9 cellular contexts compared by ENCODE assay signal in the genomic region with DNA sequence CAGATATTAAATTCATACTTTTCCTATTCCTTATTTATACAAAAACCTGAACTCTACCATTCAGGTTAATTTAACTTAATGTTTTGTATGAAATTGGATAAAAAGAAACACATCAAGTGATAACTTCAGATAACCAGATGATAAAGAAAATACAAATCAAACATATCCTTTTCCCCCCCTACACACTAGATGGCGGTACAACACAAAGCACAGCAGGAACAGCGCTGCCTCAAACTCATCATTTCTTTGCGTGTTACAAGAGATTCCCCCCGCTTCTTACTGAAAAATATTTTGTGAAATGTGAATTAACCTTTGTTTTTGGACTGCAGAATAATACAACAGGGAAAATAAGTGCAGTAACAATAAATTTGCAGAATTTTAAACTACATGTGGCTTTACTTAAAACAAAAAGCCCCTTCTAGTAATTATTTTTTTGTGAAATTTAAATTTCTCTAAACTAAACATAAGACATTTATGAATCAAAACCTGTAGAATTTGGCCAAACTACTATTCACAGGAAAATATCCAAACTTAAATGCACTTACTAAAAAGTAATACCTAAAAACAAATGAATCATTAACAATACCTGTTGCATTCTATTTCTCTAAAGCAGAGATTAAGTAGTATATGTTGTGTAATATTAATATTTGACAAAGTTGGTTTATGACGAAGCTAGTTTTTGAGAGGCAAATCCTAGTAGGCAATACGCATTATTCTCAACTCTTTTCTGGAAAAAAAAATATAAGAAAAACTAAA.
DNase-seq lines count a peak whose midpoint lies in the region; ATAC-seq, FAIRE-seq and TF ChIP-seq lines count a peak whose summit lies in the region.
"Had no signal": no experiment of that assay in that cellular context is flagged by ENCODE, and none has a peak within 500 bp of the region (broad histone marks: within the 10 kb centered on the region; RNA-seq: fewer than 3 reads in every experiment).

No MANE protein-coding gene starts in this region.

- ATAC-seq in T-helper 17 cell (peak; percentile 58), lung (ENCODE audit: insufficient read depth, low FRiP score) (no peak)

- H3K27ac ChIP-seq in coronary artery (no peak overlapping the region), lung (ENCODE audit: low read depth in 1 of 2, low read length in 1 of 2) (no peak overlapping the region), stomach (no peak overlapping the region)
- H3K27ac ChIP-seq: BLaER1 treated with 17β-estradiol and CSF1 and Interleukin-3, amounts not matched to agents 10 nM and 100 nM had no signal

- no peaks in the 10 kb centered on the region for H3K27me3 ChIP-seq in lung (ENCODE audit: control insufficient read depth, insufficient read depth)
- H3K27me3 ChIP-seq in stomach = no peaks in the 10 kb centered on the region
- H3K27me3 ChIP-seq: BLaER1 treated with 17β-estradiol and CSF1 and Interleukin-3, amounts not matched to agents 10 nM and 100 nM had no signal

- intact Hi-C loops in stomach (cut with DNase I; ENCODE audit: low total_unique reads) = loop anchor here (5.0 kb wide), 1 partner anchor 215 kb away; no protein-coding TSS in a partner anchor

- TF ChIP-seq POLR2A in H54 (IDR thresholded peaks at IDR 0.05; ENCODE audit: low read depth, low read length) = no peak
- TF ChIP-seq POLR2A in stomach (IDR thresholded peaks at IDR 0.05) = no peak

- FAIRE-seq in H54 (lab: Jason Lieb, UNC) = peak; percentile 33

- H3K36me3 Mint-ChIP-seq in T-helper 17 cell (ENCODE audit: low read depth) = peaks cover 7% of the 10 kb centered on the region

- H3K27ac Mint-ChIP-seq in T-helper 17 cell = no peak overlapping the region

- peaks cover 29% of the 10 kb centered on the region for H3K27me3 Mint-ChIP-seq in T-helper 17 cell

- 35 to 41% methylated on average over 6 of the region's 6 CpGs for WGBS in lung, 2 donors
- WGBS in stomach, 5 donors = 29 to 34% (median 32%) methylated on average over 6 of the region's 6 CpGs

- H3K36me3 ChIP-seq in lung (ENCODE audit: control insufficient read depth in 2 of 2, insufficient read depth in 2 of 2, low read length in 2 of 2) (peaks cover 0 to 1% of the 10 kb centered on the region in 2 donors), stomach (peaks cover 0 to 6% (median 0%) of the 10 kb centered on the region in 4 donors)

- H3K4me3 Mint-ChIP-seq in T-helper 17 cell = no peak overlapping the region

- H3K4me1 ChIP-seq in lung (ENCODE audit: control insufficient read depth in 2 of 2, insufficient read depth in 2 of 2, low read length in 2 of 2) (no peaks in the 10 kb centered on the region), stomach (peaks cover 0 to 15% (median 6%) of the 10 kb centered on the region in 4 donors)
- H3K4me1 ChIP-seq: BLaER1 treated with 17β-estradiol and CSF1 and Interleukin-3, amounts not matched to agents 10 nM and 100 nM had no signal

- H3K9me3 ChIP-seq in T-helper 17 cell (ENCODE audit: control insufficient read depth, low read length, poor library complexity, severe bottlenecking) (no peaks in the 10 kb centered on the region), lung (ENCODE audit: control insufficient read depth in 2 of 2, insufficient read depth in 1 of 2, low read length in 1 of 2) (no peaks in the 10 kb centered on the region), stomach (no peaks in the 10 kb centered on the region)
- H3K9me3 ChIP-seq: BLaER1 treated with 17β-estradiol and CSF1 and Interleukin-3, amounts not matched to agents 10 nM and 100 nM had no signal

- TF ChIP-seq EP300 in stomach (IDR thresholded peaks at IDR 0.05) = no peak

- H3K4me1 Mint-ChIP-seq in T-helper 17 cell = peaks cover 2% of the 10 kb centered on the region

- H3K4me3 ChIP-seq in coronary artery (no peak overlapping the region), lung (no peak overlapping the region), stomach (no peak overlapping the region)
- H3K4me3 ChIP-seq: BLaER1 treated with 17β-estradiol and CSF1 and Interleukin-3, amounts not matched to agents 10 nM and 100 nM had no signal

- peak; percentile 63 for DNase-seq in NCI-H2171 treated with DMSO at 0.1 percent for 48 hours (lab: John Stamatoyannopoulos, UW)
- no peak for DNase-seq in NCI-H2171 (lab: John Stamatoyannopoulos, UW)
- DNase-seq in H54 (ENCODE audit: insufficient read length, low spot score) = peak; percentile 4
- DNase-seq in NCI-H146 (lab: John Stamatoyannopoulos, UW) = peak; percentile 61
- DNase-seq in T-helper 17 cell = peak in 1 of 3 donors; percentile 15
- DNase-seq in coronary artery (ENCODE audit: low spot score) = no peak
- DNase-seq in lung (ENCODE audit: low spot score) = peak; percentile 43
- peak; percentile 29 for DNase-seq in stomach

- TF ChIP-seq CTCF in coronary artery (IDR thresholded peaks at IDR 0.05) (peak; percentile 84), lung (IDR thresholded peaks at IDR 0.05; ENCODE audit: control extremely low read depth, extremely low read depth) (peak; percentile 84), stomach (IDR thresholded peaks at IDR 0.05) (peak in 5 of 7 experiments; percentile 63 to 79 (median 78))

Comparison
In these comparisons a context has a peak if more than half of its experiments do, and no peak if none do; other contexts are left out.
1. DNase-seq: peak in NCI-H2171 treated with DMSO at 0.1 percent for 48 hours (single experiment), H54 (single experiment), NCI-H146 (single experiment), lung (single experiment) and stomach (single experiment); none in NCI-H2171 (single experiment) and coronary artery (single experiment).
2. Peak in every context shown above with its lines, with median percentiles within 50 percentile points of each other: CTCF ChIP-seq.